ENCODE assay signal across 16 cellular contexts in the genomic region with DNA sequence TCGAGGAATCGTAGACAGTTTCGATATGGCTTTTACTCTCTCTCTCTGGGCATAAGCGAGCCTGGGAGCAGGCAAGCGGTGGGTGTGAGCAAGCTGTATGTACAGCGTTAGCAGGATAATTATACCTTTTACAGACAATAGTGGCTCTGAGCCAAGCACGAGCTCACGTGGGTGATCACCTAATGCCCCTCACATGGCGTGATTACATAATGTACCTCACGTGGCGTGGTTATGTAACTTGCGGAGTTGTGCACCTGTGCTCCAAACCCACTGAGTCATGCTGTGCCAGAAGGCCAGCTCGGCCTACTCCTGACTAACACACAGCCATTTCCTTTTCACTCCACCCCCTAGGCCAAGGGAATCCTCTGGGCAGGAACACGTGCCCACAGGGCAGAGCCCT.
DNase-seq lines count a peak whose midpoint lies in the region; ATAC-seq, FAIRE-seq and TF ChIP-seq lines count a peak whose summit lies in the region.
"Had no signal": no experiment of that assay in that cellular context is flagged by ENCODE, and none has a peak within 500 bp of the region (broad histone marks: within the 10 kb centered on the region; RNA-seq: fewer than 3 reads in every experiment).

No MANE protein-coding gene starts in this region.

- dilution Hi-C loops in endothelial cell of umbilical vein (cut with MboI; ENCODE audit: extremely low pct_ligation_motif_present, low sequenced_read_pairs), result no loop called here

- H3K4me2 ChIP-seq in endothelial cell of umbilical vein (ENCODE audit: insufficient read depth, low read length), result no peak overlapping the region

- H3K36me3 ChIP-seq in right atrium auricular region, result no peaks in the 10 kb centered on the region
- H3K36me3 ChIP-seq in endothelial cell of umbilical vein (ENCODE audit: control insufficient read depth in 2 of 2, extremely low read depth in 1 of 2, insufficient read depth in 2 of 2, low read length in 2 of 2), result no peaks in the 10 kb centered on the region

- intact Hi-C loops in cardiac septum (cut with DNase I) (no loop called here), endothelial cell of umbilical vein (cut with micrococcal nuclease) (loop anchor here (10.0 kb wide), 1 partner anchor 759 kb away; no protein-coding TSS in a partner anchor)

- peak overlapping the region; percentile 24 for H2AFZ ChIP-seq in endothelial cell of umbilical vein (ENCODE audit: low read depth, low read length)

- POLR2A ChIA-PET in endothelial cell of umbilical vein (lab: Charles Lee), result no interaction called here

- H3K4me1 ChIP-seq in right atrium auricular region (no peaks in the 10 kb centered on the region), endothelial cell of umbilical vein (ENCODE audit: control insufficient read depth, extremely low read depth, insufficient read depth, low read length) (no peaks in the 10 kb centered on the region)
- H3K4me1 ChIP-seq: testis had no signal

- no peak for ATAC-seq in GM21786 (IDR thresholded peaks at IDR 0.05; ENCODE audit: unreplicated experiment)
- ATAC-seq: Panc1 had no signal

- H3K9me1 ChIP-seq in endothelial cell of umbilical vein (replicated peaks; ENCODE audit: control insufficient read depth, extremely low read depth, insufficient read depth, low read length), result no peaks in the 10 kb centered on the region

- H3K9me3 ChIP-seq in right atrium auricular region (no peaks in the 10 kb centered on the region), endothelial cell of umbilical vein (replicated peaks; ENCODE audit: control insufficient read depth, insufficient read depth, low read length) (no peaks in the 10 kb centered on the region)
- H3K9me3 ChIP-seq: testis had no signal

- H4K20me1 ChIP-seq in endothelial cell of umbilical vein (replicated peaks; ENCODE audit: control insufficient read depth, extremely low read depth, insufficient read depth, low read length), result no peaks in the 10 kb centered on the region

- no TSS peak for BruUV-seq in endothelial cell of umbilical vein (replicated peaks; lab: Mats Ljungman, UMichigan)

- H3K27ac ChIP-seq in right atrium auricular region (no peak overlapping the region), endothelial cell of umbilical vein (ENCODE audit: insufficient read depth, low read depth, low read length) (no peak overlapping the region)
- H3K27ac ChIP-seq: testis had no signal

- H3K27me3 ChIP-seq in right atrium auricular region, result no peaks in the 10 kb centered on the region
- no peaks in the 10 kb centered on the region for H3K27me3 ChIP-seq in endothelial cell of umbilical vein (ENCODE audit: control insufficient read depth in 2 of 2, insufficient read depth in 2 of 2, low read length in 2 of 2)
- H3K27me3 ChIP-seq: testis had no signal

- CTCF ChIA-PET in endothelial cell of umbilical vein (lab: Charles Lee), result interaction anchor here (0.5 to 1.1 kb wide), 3 partner anchors 604 to 1521 kb away, joined by 3 to 4 read pairs (median 3); no protein-coding TSS in a partner anchor

- H3K9ac ChIP-seq in endothelial cell of umbilical vein (replicated peaks; ENCODE audit: extremely low read depth, insufficient read depth, low read length), result no peak overlapping the region

- no peak for TF ChIP-seq POLR2A in endothelial cell of umbilical vein (IDR thresholded peaks at IDR 0.05; ENCODE audit: low read depth, low read length)

- no peaks in the 10 kb centered on the region for H3K79me2 ChIP-seq in endothelial cell of umbilical vein (ENCODE audit: control insufficient read depth, insufficient read depth, low read length)

- DNase-seq in cardiac septum (ENCODE audit: low spot score) (peak; percentile 66), right atrium auricular region (ENCODE audit: low spot score) (no peak), NCI-H748 treated with DMSO at 0.1 percent for 48 hours (lab: John Stamatoyannopoulos, UW) (peak; percentile 93), endothelial cell of umbilical vein (ENCODE audit: low read depth, low spot score) (peak; percentile 29), 8988T (no peak), T1000 (lab: John Stamatoyannopoulos, UW) (no peak), NOMO-1 treated with dmso at 0.1 percent for 144 hours (lab: John Stamatoyannopoulos, UW; ENCODE audit: unreplicated experiment) (no peak)
- DNase-seq: activated CD4-positive, alpha-beta T cell treated with anti-CD3 and anti-CD28 coated beads for 48 hours; effector memory CD4-positive, alpha-beta T cell; midbrain; NCI-H187; T-helper 2 cell; testis had no signal

- TF ChIP-seq CTCF in right atrium auricular region (IDR thresholded peaks at IDR 0.05), result no peak
- no peak for TF ChIP-seq CTCF in endothelial cell of umbilical vein (IDR thresholded peaks at IDR 0.05; ENCODE audit: extremely low read depth in 1 of 2, insufficient read depth in 1 of 2, low read depth in 1 of 2, low read length in 2 of 2)

- no peak for FAIRE-seq in endothelial cell of umbilical vein (lab: Jason Lieb, UNC)
- FAIRE-seq: frontal cortex had no signal

- H3K4me3 ChIP-seq in right atrium auricular region (no peak overlapping the region), endothelial cell of umbilical vein (replicated peaks in 1 of 3; ENCODE audit: insufficient read depth in 1 of 3, low read depth in 1 of 3, low read length in 3 of 3) (no peak overlapping the region)
- H3K4me3 ChIP-seq: testis had no signal

TF ChIP-seq in endothelial cell of umbilical vein, 7 proteins besides CTCF, POLR2A, EP300 and RAD21:
- TF ChIP-seq JUN (IDR thresholded peaks at IDR 0.05; ENCODE audit: borderline replicate concordance, insufficient read depth, insufficient read length, low read depth) (no peak), POLR2AphosphoS5 (IDR thresholded peaks at IDR 0.05; ENCODE audit: insufficient read depth, low read depth, low read length) (no peak), EZH2 (IDR thresholded peaks at IDR 0.05; ENCODE audit: borderline replicate concordance, low read depth, low read length, severe bottlenecking) (no peak), GATA2 (IDR thresholded peaks at IDR 0.05; ENCODE audit: insufficient read depth, insufficient read length, low read depth, low read length) (no peak), FOS (IDR thresholded peaks at IDR 0.05; ENCODE audit: borderline replicate concordance, insufficient read depth, low read length) (no peak), MYC (IDR thresholded peaks at IDR 0.05; ENCODE audit: low read depth, low read length) (no peak)
- TF ChIP-seq, protein P1, sequence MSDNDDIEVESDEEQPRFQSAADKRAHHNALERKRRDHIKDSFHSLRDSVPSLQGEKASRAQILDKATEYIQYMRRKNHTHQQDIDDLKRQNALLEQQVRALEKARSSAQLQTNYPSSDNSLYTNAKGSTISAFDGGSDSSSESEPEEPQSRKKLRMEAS (IDR thresholded peaks at IDR 0.05; ENCODE audit: insufficient read depth, insufficient read length), result no peak
TF ChIP-seq in endothelial cell of umbilical vein: peak in this region for 0.

Comparison
In these comparisons a context has a peak if more than half of its experiments do, and no peak if none do; other contexts are left out.
1. DNase-seq: peak in cardiac septum (single experiment), NCI-H748 treated with DMSO at 0.1 percent for 48 hours (single experiment) and endothelial cell of umbilical vein (single experiment); none in right atrium auricular region (single experiment), 8988T (single experiment), T1000 (single experiment) and NOMO-1 treated with dmso at 0.1 percent for 144 hours (single experiment).